Comparison of ENCODE assay signal across 8 cellular contexts in the genomic region with DNA sequence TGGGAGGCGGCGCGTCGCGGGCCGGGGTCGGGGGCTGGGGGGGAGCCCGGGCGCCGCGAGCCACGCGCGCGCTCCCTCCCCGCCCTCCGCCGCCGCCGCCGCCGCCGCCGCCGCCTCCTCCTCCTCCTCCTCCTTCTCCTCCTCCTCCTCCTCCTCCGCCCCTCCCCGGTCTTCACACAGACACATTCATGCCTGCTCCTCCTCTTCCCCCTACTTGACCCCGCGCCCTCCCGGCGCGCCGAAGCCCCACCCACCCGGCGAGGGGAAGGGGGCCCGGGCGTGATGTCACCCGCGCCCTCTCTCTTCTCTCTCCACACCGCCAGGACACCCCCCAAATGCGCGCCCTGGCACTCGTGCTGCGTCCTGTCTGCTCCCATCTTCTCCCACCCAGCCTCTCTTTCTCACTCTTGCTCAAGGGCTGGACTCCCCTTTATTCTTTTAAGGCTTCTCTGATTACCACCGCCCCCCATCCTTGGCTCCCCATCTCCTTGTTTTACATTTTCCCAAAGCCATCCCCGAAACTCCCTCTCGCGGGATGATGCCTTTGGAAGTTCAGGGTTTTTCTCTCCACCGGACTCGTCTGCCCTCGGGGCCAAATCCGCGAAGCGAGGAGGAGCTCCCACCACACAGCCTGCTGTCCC. TPM values are rescaled to one million over a fixed set of nuclear protein-coding genes. Genes with fewer than 3 reads are reported as not detected.
DNase-seq lines count a peak whose midpoint lies in the region; ATAC-seq, FAIRE-seq and TF ChIP-seq lines count a peak whose summit lies in the region.

No MANE protein-coding gene starts in this region.

- no peaks in the 10 kb centered on the region for H4K20me1 ChIP-seq in HepG2 (ENCODE audit: insufficient read depth, low read length)

- ATAC-seq in HepG2 (no peak), HG03442 (IDR thresholded peaks at IDR 0.05; ENCODE audit: unreplicated experiment) (no peak), GM19035 (IDR thresholded peaks at IDR 0.05; ENCODE audit: unreplicated experiment) (no peak)

- no peaks in the 10 kb centered on the region; the same call in 1 of the 2 replicates for H3K4me1 ChIP-seq in HepG2 (ENCODE audit: insufficient read depth, low read length)
- peaks cover 62% of the 10 kb centered on the region for H3K4me1 ChIP-seq in suprapubic skin

- intact Hi-C loops in HepG2 (cut with micrococcal nuclease; ENCODE audit: unreplicated experiment), result no loop called here

- no peaks in the 10 kb centered on the region for H3K79me2 ChIP-seq in HepG2 (ENCODE audit: insufficient read depth, low read length)

- POLR2A ChIA-PET in HepG2 (lab: Yijun Ruan, JAX), result no interaction called here

- CTCF ChIA-PET in HepG2 (lab: Yijun Ruan, JAX; ENCODE audit: low intra/inter-chr PET ratio, low total read pairs), result no interaction called here

- TF ChIP-seq POLR2A in HepG2 (IDR thresholded peaks at IDR 0.05; ENCODE audit: insufficient read depth in 1 of 2, low read depth in 2 of 2, low read length in 2 of 2) (no peak), suprapubic skin (IDR thresholded peaks at IDR 0.05) (no peak)

- H3K27ac ChIP-seq in coronary artery (peak overlapping the region; percentile 92 to 98), HepG2 (ENCODE audit: extremely low read length, insufficient read depth, low read length) (no peak overlapping the region), suprapubic skin (peak overlapping the region; percentile 97)

- 27% methylated on average over 35 of the region's 54 CpGs for WGBS in HepG2 (ENCODE audit: low lambda C conversion rate)
- WGBS in suprapubic skin, result 5% methylated on average over 29 of the region's 54 CpGs

- BruUV-seq in HepG2 (replicated peaks; lab: Mats Ljungman, UMichigan), result no TSS peak

- FAIRE-seq in HepG2 (lab: Jason Lieb, UNC), result no peak

- H3K4me2 ChIP-seq in HepG2 (ENCODE audit: low read depth, low read length), result no peak overlapping the region

- TF ChIP-seq EP300 in HepG2 (IDR thresholded peaks at IDR 0.05; ENCODE audit: low read depth in 2 of 2, low read length in 2 of 2) (no peak), HepG2 (CRISPR knock-in tag; IDR thresholded peaks at IDR 0.05; ENCODE audit: borderline replicate concordance) (no peak), suprapubic skin (IDR thresholded peaks at IDR 0.05) (no peak)

- in situ Hi-C loops in HepG2 (cut with HindIII; ENCODE audit: extremely low pct_ligation_motif_present, low pct_unique_long_range_greater_than_20kb), result no loop called here

- no peak for TF ChIP-seq RAD21 in HepG2 (CRISPR knock-in tag; IDR thresholded peaks at IDR 0.05)

- H3K36me3 ChIP-seq in HepG2 (replicated peaks in 1 of 2; ENCODE audit: control insufficient read depth in 1 of 2, insufficient read depth in 2 of 2, low read length in 2 of 2) (no peaks in the 10 kb centered on the region), suprapubic skin (no peaks in the 10 kb centered on the region)

- H3K27me3 ChIP-seq in HepG2 (ENCODE audit: control insufficient read depth in 1 of 2, insufficient read depth in 2 of 2, low read length in 2 of 2), result peaks cover 3 to 56% of the 10 kb centered on the region in 2 experiments; a peak in 4 of 5 replicates
- no peaks in the 10 kb centered on the region for H3K27me3 ChIP-seq in suprapubic skin

- H2AFZ ChIP-seq in HepG2 (ENCODE audit: low read length), result no peak overlapping the region

- H3K9ac ChIP-seq in HepG2 (ENCODE audit: insufficient read depth, low read depth, low read length), result no peak overlapping the region

- DNase-seq in Daoy (ENCODE audit: low read depth) (peak; percentile 87), NCI-H226 (peak; percentile 53), coronary artery (ENCODE audit: low spot score) (peak; percentile 79), HepG2 (ENCODE audit: low spot score) (no peak), suprapubic skin (ENCODE audit: low spot score in 2 of 2) (peak; percentile 89), NCI-H1105 (lab: John Stamatoyannopoulos, UW) (no peak)

- TF ChIP-seq CTCF in coronary artery (IDR thresholded peaks at IDR 0.05) (no peak), HepG2 (CRISPR knock-in tag; IDR thresholded peaks at IDR 0.05) (no peak), suprapubic skin (IDR thresholded peaks at IDR 0.05) (no peak)

- H3K4me3 ChIP-seq in coronary artery, result peak overlapping the region; percentile 75
- peak overlapping the region in 2 of 3 experiments; percentile 34 to 60; a peak in 3 of 6 replicates for H3K4me3 ChIP-seq in HepG2 (replicated peaks in 1 of 3; ENCODE audit: insufficient read depth in 1 of 3, low read depth in 2 of 3, low read length in 3 of 3)
- H3K4me3 ChIP-seq in suprapubic skin, result peak overlapping the region; percentile 79

- H3K9me3 ChIP-seq in HepG2 (ENCODE audit: low read length), result no peaks in the 10 kb centered on the region
- H3K9me3 ChIP-seq in suprapubic skin, result no peaks in the 10 kb centered on the region

TF ChIP-seq in HepG2, 621 proteins besides CTCF, POLR2A, EP300 and RAD21 (continues in another document):
- no peak for TF ChIP-seq ZNF773 (CRISPR knock-in tag; IDR thresholded peaks at IDR 0.05; ENCODE audit: borderline replicate concordance)
- no peak for TF ChIP-seq U2AF1 (optimal IDR thresholded peaks at IDR 0.05; ENCODE audit: low read depth, low read length)
- no peak for TF ChIP-seq SRSF9 (IDR thresholded peaks at IDR 0.05; ENCODE audit: borderline replicate concordance, insufficient read depth, low read depth, low read length, poor library complexity, severe bottlenecking)
- no peak for TF ChIP-seq ZNF503 (CRISPR knock-in tag; IDR thresholded peaks at IDR 0.05)
- TF ChIP-seq, protein P1, sequence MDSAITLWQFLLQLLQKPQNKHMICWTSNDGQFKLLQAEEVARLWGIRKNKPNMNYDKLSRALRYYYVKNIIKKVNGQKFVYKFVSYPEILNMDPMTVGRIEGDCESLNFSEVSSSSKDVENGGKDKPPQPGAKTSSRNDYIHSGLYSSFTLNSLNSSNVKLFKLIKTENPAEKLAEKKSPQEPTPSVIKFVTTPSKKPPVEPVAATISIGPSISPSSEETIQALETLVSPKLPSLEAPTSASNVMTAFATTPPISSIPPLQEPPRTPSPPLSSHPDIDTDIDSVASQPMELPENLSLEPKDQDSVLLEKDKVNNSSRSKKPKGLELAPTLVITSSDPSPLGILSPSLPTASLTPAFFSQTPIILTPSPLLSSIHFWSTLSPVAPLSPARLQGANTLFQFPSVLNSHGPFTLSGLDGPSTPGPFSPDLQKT (CRISPR knock-in tag; IDR thresholded peaks at IDR 0.05; ENCODE audit: borderline replicate concordance), result no peak
- no peak for TF ChIP-seq MEF2D (CRISPR knock-in tag; IDR thresholded peaks at IDR 0.05)
- no peak for TF ChIP-seq TARDBP (CRISPR knock-in tag; IDR thresholded peaks at IDR 0.05)
- TF ChIP-seq BRD4 (CRISPR knock-in tag; IDR thresholded peaks at IDR 0.05), result no peak
- TF ChIP-seq ZNF724P (CRISPR knock-in tag; IDR thresholded peaks at IDR 0.05; ENCODE audit: borderline replicate concordance), result no peak
- TF ChIP-seq SP4 (CRISPR knock-in tag; IDR thresholded peaks at IDR 0.05), result no peak
- TF ChIP-seq, protein P2, sequence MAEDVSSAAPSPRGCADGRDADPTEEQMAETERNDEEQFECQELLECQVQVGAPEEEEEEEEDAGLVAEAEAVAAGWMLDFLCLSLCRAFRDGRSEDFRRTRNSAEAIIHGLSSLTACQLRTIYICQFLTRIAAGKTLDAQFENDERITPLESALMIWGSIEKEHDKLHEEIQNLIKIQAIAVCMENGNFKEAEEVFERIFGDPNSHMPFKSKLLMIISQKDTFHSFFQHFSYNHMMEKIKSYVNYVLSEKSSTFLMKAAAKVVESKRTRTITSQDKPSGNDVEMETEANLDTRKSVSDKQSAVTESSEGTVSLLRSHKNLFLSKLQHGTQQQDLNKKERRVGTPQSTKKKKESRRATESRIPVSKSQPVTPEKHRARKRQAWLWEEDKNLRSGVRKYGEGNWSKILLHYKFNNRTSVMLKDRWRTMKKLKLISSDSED (CRISPR knock-in tag; IDR thresholded peaks at IDR 0.05), result no peak

RNA-seq across cellular contexts. Expression of gene GLI3, which starts 1.0 kb away (rescaled TPM):
- 4.3 and 7.2 TPM in 2 replicates for total RNA-seq in Daoy (2014; rRNA removed; shearing (Covaris generic))
- total RNA-seq in HepG2 (2016; rRNA removed; fragmentation: Illumina TruSeq; extraction: Trizol) (not detected in 2 replicates), suprapubic skin (10 to 100 TPM; 23.1 to 41.3 (median 24.6) TPM)
- not detected in 2 replicates for total RNA-seq in HepG2 (2016; cell fraction: cytosol; rRNA removed; fragmentation: Illumina TruSeq; extraction: Trizol; ENCODE audit: low read depth)
- not detected in 2 replicates for total RNA-seq in HepG2 (2016; cell fraction: insoluble cytoplasmic fraction; rRNA removed; fragmentation: Illumina TruSeq; extraction: Trizol)
- total RNA-seq in HepG2 (2016; cell fraction: membrane; rRNA removed; fragmentation: Illumina TruSeq; extraction: Trizol), result not detected in 2 replicates
- not detected in 2 replicates for total RNA-seq in HepG2 (2016; cell fraction: nucleus; rRNA removed; fragmentation: Illumina TruSeq; extraction: Trizol)
- polyA plus RNA-seq in HepG2 (2011; rRNA removed), result not detected in 2 replicates
- polyA plus RNA-seq in HepG2 (2011; cell fraction: cytosol; rRNA removed), result not detected in 2 replicates
- not detected in 2 replicates for polyA plus RNA-seq in HepG2 (2011; cell fraction: nucleus; rRNA removed)
- not detected in 2 replicates for polyA plus RNA-seq in HepG2 (2012)
- not detected in 2 replicates for polyA plus RNA-seq in HepG2 (2016; cell fraction: cytosol; fragmentation: Illumina TruSeq; extraction: Trizol; ENCODE audit: low read depth)
- polyA plus RNA-seq in HepG2 (2016; cell fraction: insoluble cytoplasmic fraction; fragmentation: Illumina TruSeq; extraction: Trizol; ENCODE audit: low read depth), result not detected in 2 replicates
- not detected in 2 replicates for polyA plus RNA-seq in HepG2 (2016; cell fraction: membrane; fragmentation: Illumina TruSeq; extraction: Trizol; ENCODE audit: low read depth)
- not detected in 2 replicates for polyA plus RNA-seq in HepG2 (2016; cell fraction: nucleus; fragmentation: Illumina TruSeq; extraction: Trizol; ENCODE audit: insufficient read depth, low read depth)
- 1.8 TPM in 1 of 2 replicates, not detected in the other for polyA minus RNA-seq in HepG2 (2011; rRNA and poly(A)+ RNA removed; ENCODE audit: low replicate concordance)
- polyA minus RNA-seq in HepG2 (2011; cell fraction: cytosol; rRNA and poly(A)+ RNA removed), result not detected in 2 replicates
- not detected in 2 replicates for polyA minus RNA-seq in HepG2 (2011; cell fraction: nucleus; rRNA and poly(A)+ RNA removed)

Comparison
In these comparisons a context has a peak if more than half of its experiments do, and no peak if none do; other contexts are left out.
1. DNase-seq: peak in Daoy (single experiment), NCI-H226 (single experiment), coronary artery (single experiment) and suprapubic skin (2 of 2); none in HepG2 (single experiment) and NCI-H1105 (single experiment).
2. Peak in every context shown above with its lines, with median percentiles within 50 percentile points of each other: H3K4me3 ChIP-seq.